Comparison of ENCODE assay signal across 16 cellular contexts in genomic region chr3:135368781-135369180, GRCh38.
A peak's percentile ranks its signal among the peaks of the same experiment; 100 is the strongest.
DNase-seq lines count a peak whose midpoint lies in the region.
"Had no signal": no experiment of that assay in that cellular context is flagged by ENCODE, and none has a peak within 500 bp of the region (broad histone marks: within the 10 kb centered on the region; RNA-seq: fewer than 3 reads in every experiment).

No MANE protein-coding gene starts in this region.

- H3K4me3 ChIP-seq in HUES48 (ENCODE audit: low read depth, low read length) (no peak overlapping the region), iPS-20b (ENCODE audit: low read length) (no peak overlapping the region)
- H3K4me3 ChIP-seq: A549; BLaER1 treated with 17β-estradiol and CSF1 and Interleukin-3, amounts not matched to agents 10 nM and 100 nM had no signal

- H3K9ac ChIP-seq in HUES48 (ENCODE audit: low read depth, low read length) (no peak overlapping the region), iPS-20b (ENCODE audit: low read depth, low read length) (0 out of 2 replicates have a peak overlapping the region, but pooled peaks have one; percentile 21)
- H3K9ac ChIP-seq: BLaER1 treated with 17β-estradiol and CSF1 and Interleukin-3, amounts not matched to agents 10 nM and 100 nM had no signal

- H3K36me3 ChIP-seq in HUES48 (ENCODE audit: control insufficient read depth, insufficient read depth, low read length) (no peaks in the 10 kb centered on the region), iPS-20b (ENCODE audit: insufficient read depth, low read depth, low read length) (no peaks in the 10 kb centered on the region)
- H3K36me3 ChIP-seq: BLaER1 treated with 17β-estradiol and CSF1 and Interleukin-3, amounts not matched to agents 10 nM and 100 nM had no signal

- DNase-seq in putamen (ENCODE audit: low spot score) (peak; percentile 2), OCI-M1 (lab: John Stamatoyannopoulos, UW) (no peak)
- DNase-seq in stimulated activated CD4-positive, alpha-beta T cell treated with anti-CD3 and anti-CD28 coated beads, Interleukin-2, amount 100 ng/mL, for 24 hours = no peak
- DNase-seq: AML-193; Caco-2; Calu3; CD4-positive, alpha-beta T cell; CD8-positive, alpha-beta T cell; DMS79 treated with DMSO at 0.1 percent for 48 hours; GF-D8 had no signal

- H3K27me3 ChIP-seq in HUES48 (ENCODE audit: control insufficient read depth, insufficient read depth, low read length) = no peaks in the 10 kb centered on the region
- H3K27me3 ChIP-seq in iPS-20b (ENCODE audit: insufficient read depth, low read length) = no peaks in the 10 kb centered on the region
- H3K27me3 ChIP-seq: BLaER1 treated with 17β-estradiol and CSF1 and Interleukin-3, amounts not matched to agents 10 nM and 100 nM had no signal

- H3K27ac ChIP-seq in HUES48 (ENCODE audit: low read depth, low read length) (peak overlapping the region; percentile 9), iPS-20b (ENCODE audit: low read length) (no peak overlapping the region)
- H3K27ac ChIP-seq: 22Rv1; A549; BLaER1 treated with 17β-estradiol and CSF1 and Interleukin-3, amounts not matched to agents 10 nM and 100 nM; C4-2B had no signal

- H3K4me1 ChIP-seq in HUES48 (ENCODE audit: control insufficient read depth, insufficient read depth, low read length) = peaks cover 5% of the 10 kb centered on the region; the same call in 1 of the 2 replicates
- peaks cover 3% of the 10 kb centered on the region; the same call in 1 of the 2 replicates for H3K4me1 ChIP-seq in iPS-20b (ENCODE audit: insufficient read depth, low read length)
- H3K4me1 ChIP-seq: A549; BLaER1 treated with 17β-estradiol and CSF1 and Interleukin-3, amounts not matched to agents 10 nM and 100 nM; Caco-2 had no signal

- no peaks in the 10 kb centered on the region for H3K9me3 ChIP-seq in HUES48 (ENCODE audit: control insufficient read depth, insufficient read depth, low read length)
- no peaks in the 10 kb centered on the region for H3K9me3 ChIP-seq in iPS-20b (ENCODE audit: insufficient read depth, low read depth, low read length)
- H3K9me3 ChIP-seq: A549; BLaER1 treated with 17β-estradiol and CSF1 and Interleukin-3, amounts not matched to agents 10 nM and 100 nM; Caco-2 had no signal
